ENCODE assay signal across 12 cellular contexts in the genomic region with DNA sequence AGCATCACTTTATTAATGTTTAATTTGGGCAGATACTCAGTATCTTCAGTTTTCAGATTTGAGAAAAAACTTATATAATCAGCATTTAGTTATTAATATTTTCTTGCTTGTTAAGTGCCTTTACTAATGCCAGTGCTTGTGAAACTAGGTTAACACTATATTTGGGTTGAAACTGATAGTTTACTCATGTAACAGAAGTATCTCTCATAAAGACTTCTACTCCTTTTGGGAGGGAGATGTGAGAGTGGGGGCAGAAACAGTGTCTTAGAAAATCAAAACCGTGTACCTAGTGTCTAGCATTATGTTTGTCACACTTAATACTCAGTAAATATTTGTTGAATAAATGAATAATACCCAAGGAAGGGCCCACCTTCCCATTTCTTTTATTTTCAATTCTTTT.
A peak's percentile ranks its signal among the peaks of the same experiment; 100 is the strongest.
DNase-seq lines count a peak whose midpoint lies in the region; ATAC-seq, FAIRE-seq and TF ChIP-seq lines count a peak whose summit lies in the region.
"Had no signal": no experiment of that assay in that cellular context is flagged by ENCODE, and none has a peak within 500 bp of the region (broad histone marks: within the 10 kb centered on the region; RNA-seq: fewer than 3 reads in every experiment).

No MANE protein-coding gene starts in this region.

- RAD21 ChIA-PET in GM12878 (lab: Charles Lee; ENCODE audit: unreplicated experiment), result no interaction called here

- no peaks in the 10 kb centered on the region for H4K20me1 ChIP-seq in GM12878 (ENCODE audit: control insufficient read depth, insufficient read depth)

- peak; percentile 86 for FAIRE-seq in GM12878 (lab: Jason Lieb, UNC)
- FAIRE-seq: H1 had no signal

- no peaks in the 10 kb centered on the region for H3K79me2 ChIP-seq in GM12878 (ENCODE audit: control insufficient read depth, insufficient read depth, low read length)

- no peak for TF ChIP-seq POLR2A in GM12878 (IDR thresholded peaks at IDR 0.05; ENCODE audit: low read depth, low read length)

- intact Hi-C loops in GM12878 (cut with micrococcal nuclease; ENCODE audit: unreplicated experiment), result no loop called here

- no TSS peak for BruUV-seq in GM12878 (replicated peaks; lab: Mats Ljungman, UMichigan)

- no peak overlapping the region for H2AFZ ChIP-seq in GM12878 (ENCODE audit: control insufficient read depth, low read depth, low read length)

- no peaks in the 10 kb centered on the region; the same call in 2 of the 3 replicates for H3K9me3 ChIP-seq in GM12878 (replicated peaks; ENCODE audit: control insufficient read depth, insufficient read depth, low read length)
- H3K9me3 ChIP-seq: lower lobe of right lung had no signal

- TF ChIP-seq RAD21 in GM12878 (IDR thresholded peaks at IDR 0.05; ENCODE audit: insufficient read depth, low read depth, low read length), result no peak

- SMC1A ChIA-PET in GM12878 (lab: Charles Lee; ENCODE audit: uncharacterized antibody, unreplicated experiment), result interaction anchor here (0.6 kb wide), 1 partner anchor 109 kb away, joined by 3 read pairs; no protein-coding TSS in a partner anchor

- no peak overlapping the region; the same call in 1 of the 2 replicates for H3K4me2 ChIP-seq in GM12878 (ENCODE audit: control insufficient read depth, insufficient read depth)

- POLR2A ChIA-PET in GM12878 (lab: Charles Lee), result interaction anchor here (0.7 kb wide), 1 partner anchor 129 kb away, joined by 3 read pairs; a partner anchor contains a TSS

- no peak for TF ChIP-seq EP300 in GM12878 (IDR thresholded peaks at IDR 0.05; ENCODE audit: borderline replicate concordance in 1 of 2, control insufficient read depth in 1 of 2, low read depth in 2 of 2, low read length in 2 of 2)

- no peak for TF ChIP-seq CTCF in GM12878 (IDR thresholded peaks at IDR 0.05 in 2 of 3, conservative IDR thresholded peaks at IDR 0.05 in 1 of 3; ENCODE audit: control insufficient read depth in 2 of 3, extremely low read depth in 1 of 3, insufficient read depth in 1 of 3, low read depth in 3 of 3, low read length in 3 of 3)

- in situ Hi-C loops in GM12878 (cut with MboI), result no loop called here

- no peaks in the 10 kb centered on the region for H3K27me3 ChIP-seq in GM12878 (replicated peaks in 1 of 2; ENCODE audit: control insufficient read depth in 2 of 2, insufficient read depth in 2 of 2, low read length in 1 of 2)

- H3K9ac ChIP-seq in GM12878 (ENCODE audit: control insufficient read depth, insufficient read depth, low read length), result no peak overlapping the region

- ATAC-seq in GM18520 (IDR thresholded peaks at IDR 0.05; ENCODE audit: unreplicated experiment), result peak; percentile 79
- ATAC-seq in GM21526 (IDR thresholded peaks at IDR 0.05; ENCODE audit: low FRiP score, unreplicated experiment), result peak; percentile 99
- ATAC-seq in HG03097 (IDR thresholded peaks at IDR 0.05; ENCODE audit: low FRiP score, unreplicated experiment), result peak; percentile 82
- peak; percentile 93 for ATAC-seq in GM12878
- ATAC-seq in stimulated activated naive CD8-positive, alpha-beta T cell treated with anti-CD3 and anti-CD28 coated beads, Interleukin-15, Interleukin-2, amounts not matched to agents 100 U/mL and 50 U/mL, for 24 hours, result no peak
- ATAC-seq: lower lobe of right lung had no signal

- H3K4me3 ChIP-seq in GM12878, result no peak overlapping the region; the same call in 1 of the 2 replicates
- H3K4me3 ChIP-seq: lower lobe of right lung had no signal

- no peak for DNase-seq in GM12878 (ENCODE audit: low read depth, low spot score)
- DNase-seq in DMS53 treated with DMSO at 0.1 percent for 48 hours (lab: John Stamatoyannopoulos, UW; ENCODE audit: unreplicated experiment), result no peak
- DNase-seq in NOMO-1 treated with DMSO at 0.1 percent for 48 hours (lab: John Stamatoyannopoulos, UW; ENCODE audit: unreplicated experiment), result no peak
- no peak for DNase-seq in stimulated activated naive CD8-positive, alpha-beta T cell treated with anti-CD3 and anti-CD28 coated beads, Interleukin-15, Interleukin-2, amounts not matched to agents 100 U/mL and 50 U/mL, for 24 hours
- DNase-seq in activated naive CD4-positive, alpha-beta T cell treated with Interleukin-2 at 50 U/mL for 16 hours, result no peak
- DNase-seq: foreskin melanocyte, lower lobe of right lung had no signal

- peaks cover 12% of the 10 kb centered on the region; the same call in 1 of the 2 replicates for H3K4me1 ChIP-seq in GM12878 (ENCODE audit: control insufficient read depth, insufficient read depth, low read length)
- H3K4me1 ChIP-seq: lower lobe of right lung had no signal

- WGBS in GM12878 (ENCODE audit: insufficient coverage, insufficient replicate concordance, low lambda C conversion rate, missing lambda C conversion rate), result 0% methylated on average over 1 of the region's 1 CpG

- H3K36me3 ChIP-seq in GM12878 (ENCODE audit: control insufficient read depth in 2 of 2, insufficient read depth in 2 of 2, low read length in 1 of 2), result no peaks in the 10 kb centered on the region
- H3K36me3 ChIP-seq: lower lobe of right lung had no signal

- CTCF ChIA-PET in GM12878 (lab: Yijun Ruan, JAX), result interaction anchor here (1.1 kb wide), 1 partner anchor 11 kb away, joined by 3 read pairs; no protein-coding TSS in a partner anchor

- H3K27ac ChIP-seq in GM12878 (ENCODE audit: control insufficient read depth, insufficient read depth), result no peak overlapping the region
- H3K27ac ChIP-seq: lower lobe of right lung, VCaP had no signal

TF ChIP-seq in GM12878, 131 proteins besides CTCF, POLR2A, EP300 and RAD21:
- TF ChIP-seq MEF2A (IDR thresholded peaks at IDR 0.05; ENCODE audit: insufficient read depth, low read depth, low read length) (0 out of 2 replicates have a peak, but pooled peaks have one; percentile 57), CREM (IDR thresholded peaks at IDR 0.05; ENCODE audit: low read depth) (0 out of 2 replicates have a peak, but pooled peaks have one; percentile 17), ZSCAN29 (IDR thresholded peaks at IDR 0.05) (no peak)
TF ChIP-seq in GM12878: peak in this region for 2.
